In genomic region chr6:125826695-125827463, GRCh38 we compare ENCODE assay signal across 24 cellular contexts.
"Had no signal": no experiment of that assay in that cellular context is flagged by ENCODE, and none has a peak within 500 bp of the region (broad histone marks: within the 10 kb centered on the region; RNA-seq: fewer than 3 reads in every experiment).

No MANE protein-coding gene starts in this region.

- H3K4me3 ChIP-seq: coronary artery, gastroesophageal sphincter, heart left ventricle, sigmoid colon, smooth muscle cell, vagina had no signal

- H3K27ac Mint-ChIP-seq: activated naive CD4-positive, alpha-beta T cell treated with anti-CD3 and anti-CD28 coated beads, Interleukin-2, amount 50 U/mL, for 24 hours; activated T-helper 1 cell treated with anti-CD3 and anti-CD28 coated beads, Interleukin-12 subunit alpha, Interleukin-12 subunit beta, Interleukin-2, Interleukin-4 antibody, amounts not matched to agents 30 ng/mL and 10 ng/mL and 1 ng/mL, durations not matched to agents 14 hours and 24 hours and 36 hours; endodermal cell; nephron progenitor cell; stimulated activated naive B cell treated with anti-CD40 and anti-IgM and Interleukin-4, amounts not matched to agents 10 μg/mL and 1 μg/mL and 100 μg/mL, for 72 hours had no signal

- FAIRE-seq: bronchial epithelial cell had no signal

- H3K4me1 Mint-ChIP-seq: endodermal cell, nephron progenitor cell had no signal

- H3K27ac ChIP-seq: epithelial cell of prostate, gastroesophageal sphincter, vagina had no signal

- H3K9me3 Mint-ChIP-seq: activated naive CD4-positive, alpha-beta T cell treated with anti-CD3 and anti-CD28 coated beads, Interleukin-2, amount 50 U/mL, for 24 hours; activated T-helper 1 cell treated with anti-CD3 and anti-CD28 coated beads, Interleukin-12 subunit alpha, Interleukin-12 subunit beta, Interleukin-2, Interleukin-4 antibody, amounts not matched to agents 30 ng/mL and 10 ng/mL and 1 ng/mL, durations not matched to agents 14 hours and 24 hours and 36 hours; endodermal cell; stimulated activated naive B cell treated with anti-CD40 and anti-IgM and Interleukin-4, amounts not matched to agents 10 μg/mL and 1 μg/mL and 100 μg/mL, for 72 hours had no signal

- H3K27me3 ChIP-seq: gastroesophageal sphincter, heart left ventricle, sigmoid colon, vagina had no signal

- H3K4me3 Mint-ChIP-seq: activated CD4-positive, alpha-beta memory T cell treated with anti-CD3 and anti-CD28 coated beads for 36 hours; activated naive CD4-positive, alpha-beta T cell treated with anti-CD3 and anti-CD28 coated beads, Interleukin-2, amount 50 U/mL, for 24 hours; activated T-helper 1 cell treated with anti-CD3 and anti-CD28 coated beads, Interleukin-12 subunit alpha, Interleukin-12 subunit beta, Interleukin-2, Interleukin-4 antibody, amounts not matched to agents 30 ng/mL and 10 ng/mL and 1 ng/mL, durations not matched to agents 14 hours and 24 hours and 36 hours; endodermal cell; nephron progenitor cell; stimulated activated naive B cell treated with anti-CD40 and anti-IgM and Interleukin-4, amounts not matched to agents 10 μg/mL and 1 μg/mL and 100 μg/mL, for 72 hours had no signal

- H3K27me3 Mint-ChIP-seq: activated CD4-positive, alpha-beta memory T cell treated with anti-CD3 and anti-CD28 coated beads for 36 hours; activated naive CD4-positive, alpha-beta T cell treated with anti-CD3 and anti-CD28 coated beads, Interleukin-2, amount 50 U/mL, for 24 hours; stimulated activated naive B cell treated with anti-CD40 and anti-IgM and Interleukin-4, amounts not matched to agents 10 μg/mL and 1 μg/mL and 100 μg/mL, for 72 hours had no signal

- H3K4me2 ChIP-seq: smooth muscle cell had no signal

- ATAC-seq: left cardiac atrium; stimulated activated naive B cell treated with anti-CD40 and anti-IgM and Interleukin-4, amounts not matched to agents 10 μg/mL and 1 μg/mL and 100 μg/mL, for 72 hours had no signal

- H3K9me3 ChIP-seq: gastroesophageal sphincter, heart left ventricle, sigmoid colon, vagina had no signal

- DNase-seq: activated CD4-positive, alpha-beta memory T cell treated with anti-CD3 and anti-CD28 coated beads for 36 hours; activated gamma-delta T cell; amniotic stem cell; cerebellar nuclear complex; endodermal cell; heart left ventricle; islet precursor cell; left cardiac atrium; midbrain; nephron progenitor cell; occipital lobe; sigmoid colon; stimulated activated CD4-positive, alpha-beta T cell treated with anti-CD3 and anti-CD28 coated beads, Interleukin-15, amount 100 ng/mL, for 24 hours; stimulated activated naive B cell treated with anti-CD40 and anti-IgM and Interleukin-4, amounts not matched to agents 10 μg/mL and 1 μg/mL and 100 μg/mL, for 72 hours; T-helper 9 cell; trophoblast cell had no signal

- H3K36me3 ChIP-seq: gastroesophageal sphincter, heart left ventricle, sigmoid colon, vagina had no signal
